Comparison of ENCODE assay signal across 8 cellular contexts in the genomic region with DNA sequence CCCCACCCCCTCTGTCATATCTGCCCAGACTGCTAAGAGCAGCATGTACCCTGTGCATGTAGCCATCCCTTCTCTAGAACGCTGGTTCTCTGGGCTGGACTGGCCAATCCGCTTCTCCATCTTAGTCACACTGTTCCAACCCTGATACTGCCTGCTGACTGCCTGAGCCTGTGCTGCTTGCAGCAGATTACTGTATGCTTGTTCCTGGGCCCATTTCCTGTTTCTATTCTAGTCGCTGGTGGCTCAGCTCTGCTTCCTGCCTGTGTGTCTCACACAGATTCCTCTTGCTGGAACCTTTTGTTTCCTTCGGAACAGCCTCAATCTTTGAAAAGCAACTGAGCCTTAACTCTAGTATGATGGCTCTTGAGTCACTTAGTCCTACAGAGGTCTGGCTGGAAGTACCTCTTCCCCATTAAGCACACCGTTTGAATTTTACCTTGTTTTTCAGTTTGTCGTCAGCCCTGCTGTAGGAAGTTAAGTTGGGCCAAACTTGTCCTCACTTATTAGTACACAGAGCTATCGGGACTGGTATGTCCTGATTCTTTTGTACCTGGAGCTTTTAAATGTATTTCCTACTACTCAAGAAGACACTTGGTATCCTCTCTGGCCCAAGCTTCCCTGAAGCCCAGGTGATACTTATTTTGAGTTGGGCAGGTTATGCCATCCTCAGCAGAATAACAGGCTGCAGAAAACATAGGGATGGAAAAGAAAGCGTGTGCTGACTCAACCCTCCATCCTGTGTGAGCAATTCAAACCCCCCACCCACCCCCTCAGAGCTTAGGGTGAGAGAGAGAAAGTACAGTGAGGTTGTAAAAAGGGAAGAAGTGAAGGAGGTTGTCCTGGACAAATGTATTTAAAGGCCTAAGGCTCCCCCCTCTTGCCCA. TPM values are rescaled to one million over a fixed set of nuclear protein-coding genes. Genes with fewer than 3 reads are reported as not detected.
A peak's percentile ranks its signal among the peaks of the same experiment; 100 is the strongest.
DNase-seq lines count a peak whose midpoint lies in the region; ATAC-seq and FAIRE-seq lines count a peak whose summit lies in the region.

No MANE protein-coding gene starts in this region.

- no peak overlapping the region for H3K4me3 ChIP-seq in mesendoderm (ENCODE audit: low read length)

- POLR2A ChIA-PET in activated CD4-positive, alpha-beta memory T cell treated with anti-CD3 and anti-CD28 coated beads for 36 hours (lab: Charles Lee): interaction anchor here (0.5 to 6.5 kb wide), 12 partner anchors 14 to 244 kb away, joined by 3 to 91 read pairs (median 4); partner anchors contain the start of gene PIGV

- H3K4me1 ChIP-seq in mesendoderm (ENCODE audit: control insufficient read depth, low read depth, low read length): peaks cover 4% of the 10 kb centered on the region

- H3K9me3 Mint-ChIP-seq in activated CD4-positive, alpha-beta memory T cell treated with anti-CD3 and anti-CD28 coated beads for 36 hours: no peaks in the 10 kb centered on the region

- H3K23ac ChIP-seq in mesendoderm (ENCODE audit: low read length): no peak overlapping the region

- H2BK15ac ChIP-seq in mesendoderm (replicated peaks; ENCODE audit: low read depth): no peak overlapping the region

- peaks cover 83% of the 10 kb centered on the region for H3K4me1 Mint-ChIP-seq in activated CD4-positive, alpha-beta memory T cell treated with anti-CD3 and anti-CD28 coated beads for 36 hours (ENCODE audit: low read depth)

- peak overlapping the region; percentile 48 for H3K4me3 Mint-ChIP-seq in activated CD4-positive, alpha-beta memory T cell treated with anti-CD3 and anti-CD28 coated beads for 36 hours

- H3K36me3 ChIP-seq in mesendoderm (ENCODE audit: control insufficient read depth, insufficient read depth, low read length): peaks cover 3% of the 10 kb centered on the region

- H3K27ac Mint-ChIP-seq in activated CD4-positive, alpha-beta memory T cell treated with anti-CD3 and anti-CD28 coated beads for 36 hours: peak overlapping the region; percentile 92

- H3K27me3 Mint-ChIP-seq in activated CD4-positive, alpha-beta memory T cell treated with anti-CD3 and anti-CD28 coated beads for 36 hours: no peaks in the 10 kb centered on the region

- H2BK5ac ChIP-seq in mesendoderm (ENCODE audit: low read length): no peak overlapping the region

- no peak overlapping the region for H3K18ac ChIP-seq in mesendoderm (ENCODE audit: low read length)

- H4K8ac ChIP-seq in mesendoderm (ENCODE audit: low read depth, low read length): no peak overlapping the region

- H2BK120ac ChIP-seq in mesendoderm (ENCODE audit: low read depth, low read length): no peak overlapping the region

- H3K79me2 ChIP-seq in mesendoderm (ENCODE audit: control insufficient read depth, insufficient read depth, low read length): peaks cover 17% of the 10 kb centered on the region

- peak overlapping the region; percentile 48 for H3K9ac ChIP-seq in mesendoderm (ENCODE audit: low read length)

- peak overlapping the region; percentile 59 for H3K27ac ChIP-seq in mesendoderm (ENCODE audit: low read depth, low read length)

- H3K36me3 Mint-ChIP-seq in activated CD4-positive, alpha-beta memory T cell treated with anti-CD3 and anti-CD28 coated beads for 36 hours: peaks cover 52% of the 10 kb centered on the region

- H3K79me1 ChIP-seq in mesendoderm (ENCODE audit: low read length): peaks cover 23% of the 10 kb centered on the region

- H3K56ac ChIP-seq in mesendoderm (ENCODE audit: low read length): peak overlapping the region; percentile 49

- no peaks in the 10 kb centered on the region for H3K27me3 ChIP-seq in mesendoderm (ENCODE audit: insufficient read depth, low read length, poor library complexity)

- no peak overlapping the region for H3K4ac ChIP-seq in mesendoderm (ENCODE audit: low read depth, low read length)

- CTCF ChIA-PET in activated CD4-positive, alpha-beta memory T cell treated with anti-CD3 and anti-CD28 coated beads for 36 hours (lab: Charles Lee): interaction anchor here (0.8 to 4.5 kb wide), 14 partner anchors 14 to 162 kb away, joined by 3 to 53 read pairs (median 4); partner anchors contain the start of gene PIGV

- FAIRE-seq in GM18507 (lab: Jason Lieb, UNC): peak; percentile 100

- peak; percentile 96 for ATAC-seq in HG02798 (IDR thresholded peaks at IDR 0.05; ENCODE audit: poor library complexity, unreplicated experiment)

- H2AK5ac ChIP-seq in mesendoderm (ENCODE audit: low read length): no peak overlapping the region

- DNase-seq in GM18507 (ENCODE audit: extremely low spot score, insufficient read length, low read depth) (peak; percentile 62), NCI-H2196 (lab: John Stamatoyannopoulos, UW; ENCODE audit: unreplicated experiment) (peak; percentile 64), mesendoderm (peak; percentile 96), NCI-H1930 (lab: John Stamatoyannopoulos, UW) (no peak)
- DNase-seq in activated CD4-positive, alpha-beta memory T cell treated with anti-CD3 and anti-CD28 coated beads for 36 hours: peak; percentile 91
- DNase-seq in effector CD4-positive, alpha-beta T cell: peak; percentile 76
- peak; percentile 60 for DNase-seq in stimulated activated CD8-positive, alpha-beta memory T cell treated with anti-CD3 and anti-CD28 coated beads, Interleukin-4, amount 100 ng/mL, for 24 hours (ENCODE audit: low read depth)

- no CpG with 5 or more reads among the region's 8 CpGs for WGBS in mesendoderm (ENCODE audit: extremely low coverage, insufficient coverage, low lambda C conversion rate)

- H3K4me2 ChIP-seq in mesendoderm (ENCODE audit: low read length): no peak overlapping the region

- no peak overlapping the region for H4K5ac ChIP-seq in mesendoderm (ENCODE audit: low read length)

- intact Hi-C loops in activated CD4-positive, alpha-beta memory T cell treated with anti-CD3 and anti-CD28 coated beads for 36 hours (cut with micrococcal nuclease): loop anchor here (1.0 to 2.0 kb wide), 6 partner anchors 23 to 202 kb away; no protein-coding TSS in a partner anchor

RNA-seq across cellular contexts. Expression of gene PIGV, which starts 43.4 kb away (rescaled TPM):
- 10 to 100 TPM; 15.1 to 15.3 TPM for total RNA-seq in activated CD4-positive, alpha-beta memory T cell treated with anti-CD3 and anti-CD28 coated beads for 36 hours
- polyA plus RNA-seq in mesendoderm (2013, experiment 1 of 2): 3.6 TPM
- polyA plus RNA-seq in mesendoderm (2013, experiment 2 of 2): 3.5 TPM

RNA-seq across cellular contexts. Expression of gene ARID1A, which starts 48.5 kb away (rescaled TPM):
- total RNA-seq in activated CD4-positive, alpha-beta memory T cell treated with anti-CD3 and anti-CD28 coated beads for 36 hours: 10 to 100 TPM; 64.3 to 67.8 TPM
- polyA plus RNA-seq in mesendoderm (2013, experiment 1 of 2): 96.8 TPM
- polyA plus RNA-seq in mesendoderm (2013, experiment 2 of 2): 97.9 TPM

Comparison
In these comparisons a context has a peak if more than half of its experiments do, and no peak if none do; other contexts are left out.
1. DNase-seq: peak in GM18507 (single experiment), NCI-H2196 (single experiment), activated CD4-positive, alpha-beta memory T cell treated with anti-CD3 and anti-CD28 coated beads for 36 hours (single experiment), effector CD4-positive, alpha-beta T cell (single experiment), mesendoderm (single experiment) and stimulated activated CD8-positive, alpha-beta memory T cell treated with anti-CD3 and anti-CD28 coated beads, Interleukin-4, amount 100 ng/mL, for 24 hours (single experiment); none in NCI-H1930 (0 of 2).